10 cellular contexts compared by ENCODE assay signal in the genomic region with DNA sequence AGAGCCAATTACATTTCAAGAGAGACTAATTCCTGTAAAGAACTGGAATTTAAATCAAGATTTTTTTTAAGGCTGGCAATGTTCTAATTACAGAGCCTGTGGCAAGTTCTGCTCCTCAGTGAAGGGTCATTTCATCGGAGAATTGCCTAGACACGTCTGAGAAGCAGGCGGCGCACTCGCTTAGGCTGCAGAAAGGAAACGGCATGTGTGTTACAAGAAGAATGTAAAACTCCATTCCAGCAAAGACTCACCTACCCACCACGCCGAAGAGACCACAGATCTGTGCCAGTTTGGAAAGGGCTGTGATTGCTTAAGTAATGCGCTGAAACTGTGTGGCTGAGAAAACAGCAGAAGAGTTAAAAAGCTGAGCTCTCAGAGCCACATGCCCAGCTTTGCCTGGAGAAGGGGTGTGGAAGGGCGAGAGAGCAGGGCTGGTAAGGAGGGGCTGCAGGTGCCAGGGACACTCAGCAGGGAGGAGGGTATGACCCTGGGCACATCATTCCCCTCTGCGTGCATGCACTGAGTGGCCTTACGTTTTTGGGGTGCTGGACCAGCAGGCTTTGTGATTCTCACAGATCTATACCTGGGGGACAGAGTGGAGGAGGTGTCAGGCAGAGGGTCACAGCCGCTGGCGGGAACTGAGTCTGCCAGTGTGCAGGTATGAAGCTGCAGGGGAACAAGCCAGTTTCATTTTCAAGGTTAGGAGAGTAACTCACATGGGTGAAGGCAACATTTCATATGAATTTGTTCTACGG. TPM values are rescaled to one million over a fixed set of nuclear protein-coding genes. Genes with fewer than 3 reads are reported as not detected.
DNase-seq lines count a peak whose midpoint lies in the region; ATAC-seq and TF ChIP-seq lines count a peak whose summit lies in the region.
"Had no signal": no experiment of that assay in that cellular context is flagged by ENCODE, and none has a peak within 500 bp of the region (broad histone marks: within the 10 kb centered on the region; RNA-seq: fewer than 3 reads in every experiment).

No MANE protein-coding gene starts in this region.

- TF ChIP-seq EP300 in upper lobe of left lung (IDR thresholded peaks at IDR 0.05) = no peak

- no peaks in the 10 kb centered on the region for H3K9me3 ChIP-seq in upper lobe of left lung
- H3K9me3 ChIP-seq: thyroid gland had no signal

- TF ChIP-seq POLR2A in upper lobe of left lung (IDR thresholded peaks at IDR 0.05) = no peak

- ATAC-seq in esophagus mucosa = peak; percentile 56
- peak in 1 of 2 donors; percentile 17 for ATAC-seq in upper lobe of left lung (ENCODE audit: low FRiP score in 2 of 2)

- WGBS in upper lobe of left lung, 2 donors = 67 to 76% methylated on average over 13 to 15 of the region's 15 CpGs

- H3K4me3 ChIP-seq in upper lobe of left lung = no peak overlapping the region
- H3K4me3 ChIP-seq: thyroid gland had no signal

- no peaks in the 10 kb centered on the region for H3K27me3 ChIP-seq in upper lobe of left lung
- H3K27me3 ChIP-seq: thyroid gland had no signal

- peak overlapping the region in 3 of 4 donors; percentile 31 to 60 (median 48) for H3K27ac ChIP-seq in upper lobe of left lung
- H3K27ac ChIP-seq: thyroid gland had no signal

- peak in 3 of 6 experiments; percentile 15 to 31 (median 23) for TF ChIP-seq CTCF in upper lobe of left lung (IDR thresholded peaks at IDR 0.05)

- peaks cover 11 to 60% (median 43%) of the 10 kb centered on the region in 4 donors for H3K4me1 ChIP-seq in upper lobe of left lung

- H3K36me3 ChIP-seq in upper lobe of left lung = peaks cover 0 to 8% (median 2%) of the 10 kb centered on the region in 4 donors
- H3K36me3 ChIP-seq: thyroid gland had no signal

- DNase-seq in activated effector memory CD4-positive, alpha-beta T cell treated with anti-CD3 and anti-CD28 coated beads, Interleukin-2, amount 50 U/mL, for 16 hours = peak; percentile 49
- no peak for DNase-seq in activated effector memory CD4-positive, alpha-beta T cell treated with Interleukin-2 at 50 U/mL for 16 hours
- DNase-seq in midbrain (lab: John Stamatoyannopoulos, UW) (peak; percentile 16), upper lobe of left lung (peak in 1 of 2 donors; percentile 75), NCI-H446 treated with DMSO at 0.1 percent for 48 hours (lab: John Stamatoyannopoulos, UW) (no peak), HK-2 (ENCODE audit: unreplicated experiment) (no peak), cerebellum (ENCODE audit: low spot score) (no peak)
- DNase-seq: T1000, thyroid gland had no signal

RNA-seq across cellular contexts. Expression of a gene that starts 17.8 kb away (rescaled TPM):
- total RNA-seq in esophagus mucosa (20.8 TPM), upper lobe of left lung (10 to 100 TPM; 19.4 to 51.4 (median 31.9) TPM), cerebellum (60.3 TPM)

Comparison
In these comparisons a context has a peak if more than half of its experiments do, and no peak if none do; other contexts are left out.
1. DNase-seq: peak in activated effector memory CD4-positive, alpha-beta T cell treated with anti-CD3 and anti-CD28 coated beads, Interleukin-2, amount 50 U/mL, for 16 hours (single experiment) and midbrain (single experiment); none in activated effector memory CD4-positive, alpha-beta T cell treated with Interleukin-2 at 50 U/mL for 16 hours (single experiment), NCI-H446 treated with DMSO at 0.1 percent for 48 hours (single experiment), HK-2 (single experiment) and cerebellum (single experiment).